ENCODE assay signal across 1 cellular context in genomic region chr15:44781128-44781810, GRCh38.
TF ChIP-seq lines count a peak whose summit lies in the region.

No MANE protein-coding gene starts in this region.

TF ChIP-seq in K562, 482 proteins besides CTCF, POLR2A, EP300 and RAD21 (continued from another document):
- TF ChIP-seq MXD1 (CRISPR knock-in tag; IDR thresholded peaks at IDR 0.05; ENCODE audit: borderline replicate concordance, poor library complexity, severe bottlenecking) (no peak), L3MBTL2 (IDR thresholded peaks at IDR 0.05) (peak; percentile 21; the same call in 1 of the 2 replicates), NR2C2 (CRISPR knock-in tag; IDR thresholded peaks at IDR 0.05) (no peak), NR2C2 (tag; IDR thresholded peaks at IDR 0.05) (peak; percentile 45; the same call in 1 of the 2 replicates), NFIC (IDR thresholded peaks at IDR 0.05) (0 out of 2 replicates have a peak, but pooled peaks have one; percentile 3), ADNP (tag; IDR thresholded peaks at IDR 0.05) (peak; percentile 59; the same call in 1 of the 2 replicates), ZKSCAN8 (CRISPR knock-in tag; IDR thresholded peaks at IDR 0.05) (peak; percentile 26; the same call in 1 of the 2 replicates), DPF2 (IDR thresholded peaks at IDR 0.05) (peak; percentile 37; the same call in 1 of the 2 replicates)
